ENCODE assay signal across 9 cellular contexts in genomic region chr18:68676913-68677312, GRCh38. TPM values are rescaled to one million over a fixed set of nuclear protein-coding genes. Genes with fewer than 3 reads are reported as not detected.
DNase-seq lines count a peak whose midpoint lies in the region; ATAC-seq, FAIRE-seq and TF ChIP-seq lines count a peak whose summit lies in the region.
"Had no signal": no experiment of that assay in that cellular context is flagged by ENCODE, and none has a peak within 500 bp of the region (broad histone marks: within the 10 kb centered on the region; RNA-seq: fewer than 3 reads in every experiment).

No MANE protein-coding gene starts in this region.

- no peak overlapping the region for H3K4ac ChIP-seq in H1 (replicated peaks; ENCODE audit: insufficient read length, low read depth, low read length)
- no peak overlapping the region for H3K4ac ChIP-seq in neuronal stem cell (ENCODE audit: low read length)

- no peaks in the 10 kb centered on the region for H3K79me1 ChIP-seq in H1 (ENCODE audit: low read depth, low read length)
- no peaks in the 10 kb centered on the region for H3K79me1 ChIP-seq in neuronal stem cell (ENCODE audit: low read depth, low read length)

- H2BK5ac ChIP-seq in H1 (ENCODE audit: low read depth, low read length) (no peak overlapping the region), neuronal stem cell (ENCODE audit: low read length) (no peak overlapping the region)

- H3K27ac ChIP-seq in H1 (ENCODE audit: low read depth, low read length) (no peak overlapping the region), neuronal stem cell (replicated peaks; ENCODE audit: low read length) (no peak overlapping the region)
- H3K27ac ChIP-seq: SK-N-MC had no signal

- H3K36me3 ChIP-seq in H1 (ENCODE audit: control insufficient read depth in 2 of 4, insufficient read depth in 4 of 4, low read length in 3 of 4), result peaks cover 2 to 47% (median 12%) of the 10 kb centered on the region in 4 experiments; a peak in 7 of 8 replicates
- peaks cover 8 to 80% of the 10 kb centered on the region in 2 donors for H3K36me3 ChIP-seq in neuronal stem cell (replicated peaks in 1 of 2; ENCODE audit: control insufficient read depth in 2 of 2, insufficient read depth in 2 of 2, low read length in 2 of 2)

- peak; percentile 66 for ATAC-seq in GM19463 (IDR thresholded peaks at IDR 0.05; ENCODE audit: unreplicated experiment)
- ATAC-seq in HG03280 (IDR thresholded peaks at IDR 0.05; ENCODE audit: unreplicated experiment), result peak; percentile 92

- 89% methylated on average over 2 of the region's 2 CpGs; no CpG with 5 or more reads in 1 of the 2 experiments for WGBS in H1 (ENCODE audit: extremely low coverage in 1 of 2, insufficient coverage in 1 of 2, insufficient read length in 1 of 2, insufficient replicate concordance in 2 of 2, low coverage in 1 of 2, low lambda C conversion rate in 2 of 2, missing lambda C conversion rate in 1 of 2), 2 experiments
- WGBS in neuronal stem cell (ENCODE audit: extremely low coverage in 2 of 2, insufficient read length in 2 of 2, insufficient replicate concordance in 1 of 2), 2 donors, result no CpG with 5 or more reads among the region's 2 CpGs

- no peak for TF ChIP-seq POLR2A in H1 (IDR thresholded peaks at IDR 0.05; ENCODE audit: control extremely low read depth in 1 of 2, low read depth in 2 of 2, low read length in 2 of 2)

- H2AFZ ChIP-seq in H1 (ENCODE audit: low read length) (no peak overlapping the region), neuronal stem cell (ENCODE audit: low read length) (no peak overlapping the region)

- no peak overlapping the region for H4K91ac ChIP-seq in H1 (replicated peaks; ENCODE audit: insufficient read length, low read length)
- H4K91ac ChIP-seq in neuronal stem cell (ENCODE audit: low read depth, low read length, poor library complexity), result no peak overlapping the region

- H3K4me3 ChIP-seq in H1 (ENCODE audit: extremely low read depth in 1 of 4, insufficient read depth in 2 of 4, low read depth in 3 of 4, low read length in 4 of 4) (no peak overlapping the region), neuronal stem cell (ENCODE audit: low read length in 2 of 2) (no peak overlapping the region)
- H3K4me3 ChIP-seq: SK-N-MC had no signal

- no peak overlapping the region for H2BK15ac ChIP-seq in H1 (ENCODE audit: low read length)
- H2BK15ac ChIP-seq in neuronal stem cell (ENCODE audit: low read length), result no peak overlapping the region

- no peak for FAIRE-seq in H1 (lab: Jason Lieb, UNC)
- no peak for FAIRE-seq in HTR-8/SVneo (lab: Jason Lieb, UNC)

- no peak overlapping the region for H3K56ac ChIP-seq in H1 (replicated peaks; ENCODE audit: insufficient read length, low read depth, low read length)

- no peaks in the 10 kb centered on the region for H4K20me1 ChIP-seq in H1 (replicated peaks in 1 of 2; ENCODE audit: control insufficient read depth in 1 of 2, insufficient read depth in 2 of 2, low read length in 2 of 2)

- no peaks in the 10 kb centered on the region for H3K23me2 ChIP-seq in H1 (ENCODE audit: low read depth, low read length)

- DNase-seq in ELR (ENCODE audit: low read depth), result peak; percentile 9
- DNase-seq in H1 (ENCODE audit: low read depth in 1 of 2, low spot score in 2 of 2), result no peak
- no peak for DNase-seq in neuronal stem cell (ENCODE audit: low spot score)
- no peak for DNase-seq in activated naive CD4-positive, alpha-beta T cell treated with anti-CD3 and anti-CD28 coated beads, Interleukin-2, amount 50 U/mL, for 16 hours
- DNase-seq in HTR-8/SVneo (ENCODE audit: insufficient read length, low spot score), result no peak
- no peak for DNase-seq in activated CD4-positive, alpha-beta T cell treated with anti-CD3 and anti-CD28 coated beads for 4 hours

- H3K23ac ChIP-seq in H1 (ENCODE audit: insufficient read length) (no peak overlapping the region), neuronal stem cell (ENCODE audit: low read depth, low read length, poor library complexity) (no peak overlapping the region)

- no peak overlapping the region for H4K5ac ChIP-seq in H1 (ENCODE audit: insufficient read length, low read depth, low read length)

- H3K4me1 ChIP-seq in H1 (replicated peaks in 1 of 4; ENCODE audit: control insufficient read depth in 3 of 4, insufficient read depth in 4 of 4, low read length in 3 of 4) (no peaks in the 10 kb centered on the region), neuronal stem cell (ENCODE audit: control insufficient read depth in 2 of 2, insufficient read depth in 1 of 2, low read depth in 1 of 2, low read length in 2 of 2) (no peaks in the 10 kb centered on the region)

- H2BK120ac ChIP-seq in H1 (replicated peaks; ENCODE audit: low read depth, low read length) (no peak overlapping the region), neuronal stem cell (ENCODE audit: low read depth, low read length) (no peak overlapping the region)

- H3K18ac ChIP-seq in H1 (ENCODE audit: extremely low read depth, low read length) (no peak overlapping the region), neuronal stem cell (ENCODE audit: low read length) (no peak overlapping the region)

- H3K79me2 ChIP-seq in H1 (ENCODE audit: control insufficient read depth in 1 of 2, insufficient read depth in 2 of 2, low read length in 2 of 2), result no peaks in the 10 kb centered on the region

- H2BK20ac ChIP-seq in H1 (ENCODE audit: low read length), result no peak overlapping the region

- no peak for TF ChIP-seq CTCF in H1 (IDR thresholded peaks at IDR 0.05; ENCODE audit: control extremely low read depth in 1 of 3, insufficient read depth in 1 of 3, low read depth in 1 of 3, low read length in 3 of 3)

- H2BK12ac ChIP-seq in H1 (ENCODE audit: low read depth, low read length) (no peak overlapping the region), neuronal stem cell (ENCODE audit: low read length) (no peak overlapping the region)

- H3K9me3 ChIP-seq in H1 (ENCODE audit: insufficient read depth in 2 of 2, low read depth in 1 of 2, low read length in 1 of 2) (no peaks in the 10 kb centered on the region), neuronal stem cell (replicated peaks in 1 of 2; ENCODE audit: control insufficient read depth in 2 of 2, insufficient read depth in 1 of 2, low read depth in 1 of 2, low read length in 2 of 2) (no peaks in the 10 kb centered on the region)

- POLR2A ChIA-PET in H1 (lab: Charles Lee; ENCODE audit: partially characterized antibody), result no interaction called here

- CTCF ChIA-PET in H1 (lab: Charles Lee; ENCODE audit: partially characterized antibody), result interaction anchor here (0.6 to 1.4 kb wide), 3 partner anchors 12 to 524 kb away, joined by 3 to 4 read pairs (median 3); no protein-coding TSS in a partner anchor

- no peak for TF ChIP-seq EP300 in H1 (IDR thresholded peaks at IDR 0.05; ENCODE audit: borderline replicate concordance in 1 of 2, low read depth in 2 of 2, low read length in 2 of 2)

- H3K14ac ChIP-seq in H1 (ENCODE audit: insufficient read length), result no peak overlapping the region
- H3K14ac ChIP-seq in neuronal stem cell (ENCODE audit: low read length), result no peak overlapping the region

- H4K8ac ChIP-seq in H1 (ENCODE audit: extremely low read depth, insufficient read depth, low read length) (no peak overlapping the region), neuronal stem cell (ENCODE audit: low read depth, low read length) (no peak overlapping the region)

- H3K9ac ChIP-seq in H1 (replicated peaks in 1 of 4; ENCODE audit: extremely low read depth in 1 of 4, low read depth in 3 of 4, low read length in 3 of 4) (no peak overlapping the region), neuronal stem cell (ENCODE audit: low read depth, low read length, poor library complexity) (no peak overlapping the region)

- no peak overlapping the region for H2AK5ac ChIP-seq in H1 (ENCODE audit: low read depth, low read length)
- H2AK5ac ChIP-seq in neuronal stem cell (ENCODE audit: low read depth, low read length), result no peak overlapping the region

- H3K27me3 ChIP-seq in H1 (replicated peaks in 1 of 4; ENCODE audit: control insufficient read depth in 3 of 4, extremely low read depth in 1 of 4, insufficient read depth in 3 of 4, low read length in 3 of 4) (no peaks in the 10 kb centered on the region), neuronal stem cell (ENCODE audit: control insufficient read depth in 3 of 3, insufficient read depth in 3 of 3, low read depth in 1 of 3, low read length in 3 of 3) (no peaks in the 10 kb centered on the region)

- no peak overlapping the region for H3K4me2 ChIP-seq in H1 (ENCODE audit: insufficient read depth in 1 of 2, low read depth in 2 of 2, low read length in 2 of 2)
- H3K4me2 ChIP-seq in neuronal stem cell (ENCODE audit: insufficient read depth, low read length, poor library complexity, severe bottlenecking), result no peak overlapping the region

- TF ChIP-seq RAD21 in H1 (IDR thresholded peaks at IDR 0.05 in 1 of 2, conservative IDR thresholded peaks at IDR 0.05 in 1 of 2; ENCODE audit: low read depth in 2 of 2, low read length in 2 of 2), result peak; percentile 32 to 36

TF ChIP-seq in H1, 55 proteins besides CTCF, POLR2A, EP300 and RAD21:
- TF ChIP-seq SP2 (IDR thresholded peaks at IDR 0.05; ENCODE audit: low read length), result no peak
- no peak for TF ChIP-seq TEAD4 (IDR thresholded peaks at IDR 0.05; ENCODE audit: low read depth, low read length)
- no peak for TF ChIP-seq SUZ12 (IDR thresholded peaks at IDR 0.05; ENCODE audit: low read length)
- TF ChIP-seq CREB1 (IDR thresholded peaks at IDR 0.05), result no peak
- no peak for TF ChIP-seq JUN (IDR thresholded peaks at IDR 0.05; ENCODE audit: low read depth, low read length)
- no peak for TF ChIP-seq SP1 (IDR thresholded peaks at IDR 0.05; ENCODE audit: low read depth, low read length)
- no peak for TF ChIP-seq KDM5A (IDR thresholded peaks at IDR 0.05; ENCODE audit: low read length)
- no peak for TF ChIP-seq RFX5 (IDR thresholded peaks at IDR 0.05; ENCODE audit: borderline replicate concordance, low read depth, low read length)
- no peak for TF ChIP-seq TAF7 (optimal IDR thresholded peaks at IDR 0.05; ENCODE audit: borderline replicate concordance, low read depth, low read length)
- no peak for TF ChIP-seq SAP30 (IDR thresholded peaks at IDR 0.05; ENCODE audit: insufficient read depth, insufficient replicate concordance, low read length)

RNA-seq across cellular contexts. Expression of gene TMX3, which starts 38.0 kb away (rescaled TPM):
- 29.0 and 30.0 TPM in 2 replicates for total RNA-seq in H1 (2021; fragmentation: NEBNext Ultra II Directional; extraction: Animal tissue kit (Norgen Biotek cat#: 25700))
- 9.0 and 12.6 TPM in 2 replicates for polyA plus RNA-seq in H1 (2011; rRNA removed)
- polyA plus RNA-seq in H1 (2011; cell fraction: cytosol; rRNA removed), result 16.9 TPM
- polyA plus RNA-seq in H1 (2011; cell fraction: nucleus; rRNA removed), result 21.4 TPM
- 14.7 to 20.1 TPM (median 17.1 TPM) in 4 replicates for polyA plus RNA-seq in H1 (2012, experiment 1 of 2)
- 1.5 TPM for polyA plus RNA-seq in H1 (2012, experiment 2 of 2)
- polyA plus RNA-seq in H1 (2013, experiment 1 of 2), result 32.4 TPM
- 34.7 TPM for polyA plus RNA-seq in H1 (2013, experiment 2 of 2)
- polyA minus RNA-seq in H1 (2011; rRNA and poly(A)+ RNA removed), result 24.3 and 46.0 TPM in 2 replicates
- 18.1 TPM for polyA minus RNA-seq in H1 (2011; cell fraction: cytosol; rRNA and poly(A)+ RNA removed)
- polyA minus RNA-seq in H1 (2011; cell fraction: nucleus; rRNA and poly(A)+ RNA removed), result 76.3 TPM
- polyA plus RNA-seq in neuronal stem cell (2013, experiment 1 of 2), result 26.9 TPM
- 27.7 TPM for polyA plus RNA-seq in neuronal stem cell (2013, experiment 2 of 2)
